9 cellular contexts compared by ENCODE assay signal in genomic region chr1:156600733-156601121, GRCh38. TPM values are rescaled to one million over a fixed set of nuclear protein-coding genes. Genes with fewer than 3 reads are reported as not detected.
A peak's percentile ranks its signal among the peaks of the same experiment; 100 is the strongest.
DNase-seq lines count a peak whose midpoint lies in the region; ATAC-seq, FAIRE-seq and TF ChIP-seq lines count a peak whose summit lies in the region.
"Had no signal": no experiment of that assay in that cellular context is flagged by ENCODE, and none has a peak within 500 bp of the region (broad histone marks: within the 10 kb centered on the region; RNA-seq: fewer than 3 reads in every experiment).

No MANE protein-coding gene starts in this region.

- H3K4me1 ChIP-seq in esophagus squamous epithelium = peaks cover 17 to 31% (median 25%) of the 10 kb centered on the region in 3 donors
- peaks cover 6 to 16% (median 12%) of the 10 kb centered on the region in 3 donors for H3K4me1 ChIP-seq in pancreas

- H3K9me3 ChIP-seq in esophagus squamous epithelium (no peaks in the 10 kb centered on the region), pancreas (no peaks in the 10 kb centered on the region)

- H3K4me3 ChIP-seq in esophagus squamous epithelium (peak overlapping the region; percentile 55 to 80 (median 68)), pancreas (peak overlapping the region; percentile 45 to 76 (median 65))

- DNase-seq in Daoy (ENCODE audit: low read depth) (peak; percentile 13), RKO (ENCODE audit: low spot score) (peak; percentile 44), esophagus squamous epithelium (lab: John Stamatoyannopoulos, UW) (no peak), pancreas (peak in 2 of 6 donors; percentile 24), NCI-H2171 (lab: John Stamatoyannopoulos, UW) (no peak), caudate nucleus (lab: John Stamatoyannopoulos, UW) (no peak), NCI-H2227 (lab: John Stamatoyannopoulos, UW; ENCODE audit: unreplicated experiment) (no peak), mucosa of gallbladder (ENCODE audit: low spot score) (no peak)

- H3K27ac ChIP-seq in esophagus squamous epithelium (peak overlapping the region; percentile 71 to 87 (median 84)), pancreas (peak overlapping the region in 3 of 4 donors; percentile 9 to 66 (median 63)), caudate nucleus (ENCODE audit: low read depth, low read length) (no peak overlapping the region)

- intact Hi-C loops in esophagus squamous epithelium (cut with DNase I) (loop anchor here (5.0 kb wide), 1 partner anchor 143 kb away; no protein-coding TSS in a partner anchor), pancreas (cut with DNase I) (loop anchor here in 1 of 3 donors (10.0 kb wide), 1 partner anchor 146 kb away; no protein-coding TSS in a partner anchor)

- H3K36me3 ChIP-seq in esophagus squamous epithelium (peaks cover 1 to 39% (median 7%) of the 10 kb centered on the region in 3 donors), pancreas (peaks cover 0 to 4% (median 0%) of the 10 kb centered on the region in 3 donors)

- no peaks in the 10 kb centered on the region for H3K27me3 ChIP-seq in esophagus squamous epithelium
- no peaks in the 10 kb centered on the region for H3K27me3 ChIP-seq in pancreas

- no peak for TF ChIP-seq POLR2A in esophagus squamous epithelium (IDR thresholded peaks at IDR 0.05)

- no peak for FAIRE-seq in pancreas (lab: Jason Lieb, UNC)

- 0 to 1% methylated on average over 12 to 13 of the region's 13 CpGs for WGBS in esophagus squamous epithelium, 2 donors
- 1% methylated on average over 13 of the region's 13 CpGs for WGBS in pancreas, 2 donors

- TF ChIP-seq CTCF in esophagus squamous epithelium (IDR thresholded peaks at IDR 0.05) = no peak
- TF ChIP-seq CTCF in pancreas (IDR thresholded peaks at IDR 0.05) = no peak

- ATAC-seq in pancreas = peak; percentile 5 to 21 (median 11)

RNA-seq across cellular contexts. Expression of gene GPATCH4, which starts 0.6 kb away (rescaled TPM):
- total RNA-seq in Daoy (2014; rRNA removed; shearing (Covaris generic)) = 32.6 and 42.1 TPM in 2 replicates
- total RNA-seq in esophagus squamous epithelium (10 to 100 TPM; 14.0 to 41.8 (median 25.0) TPM), pancreas (10 to 100 TPM in 3 of 6 donors, 1 to 10 TPM in 3; 6.4 to 16.0 (median 11.4) TPM), mucosa of gallbladder (12.6 TPM)
- 10 to 100 TPM; 14.4 to 16.9 TPM for polyA plus RNA-seq in pancreas

RNA-seq across cellular contexts. Expression of gene NAXE, which starts 9.2 kb away (rescaled TPM):
- total RNA-seq in Daoy (2014; rRNA removed; shearing (Covaris generic)) = 81.9 and 87.9 TPM in 2 replicates
- 10 to 100 TPM; 36.5 to 64.4 (median 52.8) TPM for total RNA-seq in esophagus squamous epithelium
- total RNA-seq in pancreas = 10 to 100 TPM; 23.9 to 38.5 (median 36.1) TPM
- polyA plus RNA-seq in pancreas = 10 to 100 TPM; 35.0 to 60.4 TPM
- 99.0 TPM for total RNA-seq in mucosa of gallbladder

RNA-seq across cellular contexts. Expression of gene HAPLN2, which starts 18.5 kb away (rescaled TPM):
- 0.23 TPM in 1 of 2 replicates, not detected in the other for total RNA-seq in Daoy (2014; rRNA removed; shearing (Covaris generic))
- total RNA-seq in esophagus squamous epithelium = under 1 TPM in 1 of 4 donors, not detected in 3; 0.18 TPM
- not detected for total RNA-seq in pancreas
- under 1 TPM; 0.38 to 0.46 TPM for polyA plus RNA-seq in pancreas
- total RNA-seq in mucosa of gallbladder = 0.43 TPM
- total RNA-seq: LHCN-M2 had no signal

RNA-seq across cellular contexts. Expression of gene TTC24, which starts 21.2 kb away (rescaled TPM):
- total RNA-seq in Daoy (2014; rRNA removed; shearing (Covaris generic)) = not detected in 2 replicates
- total RNA-seq in esophagus squamous epithelium (not detected), pancreas (not detected), mucosa of gallbladder (0.60 TPM)
- polyA plus RNA-seq in pancreas = not detected
- total RNA-seq: LHCN-M2 had no signal

RNA-seq across cellular contexts. Expression of gene IQGAP3, which starts 28.4 kb away (rescaled TPM):
- 43.6 and 45.7 TPM in 2 replicates for total RNA-seq in Daoy (2014; rRNA removed; shearing (Covaris generic))
- total RNA-seq in esophagus squamous epithelium = 10 to 100 TPM in 1 of 4 donors, 1 to 10 TPM in 3; 7.1 to 12.8 (median 8.6) TPM
- total RNA-seq in pancreas = under 1 TPM in 5 of 6 donors, not detected in 1; 0.04 to 0.90 (median 0.32) TPM
- polyA plus RNA-seq in pancreas = under 1 TPM; 0.02 to 0.23 TPM
- total RNA-seq in mucosa of gallbladder = 2.5 TPM

Comparison
In these comparisons a context has a peak if more than half of its experiments do, and no peak if none do; other contexts are left out.
1. DNase-seq: peak in Daoy (single experiment) and RKO (single experiment); none in esophagus squamous epithelium (single experiment), NCI-H2171 (single experiment), caudate nucleus (0 of 61), NCI-H2227 (single experiment) and mucosa of gallbladder (single experiment).